In genomic region chr2:10530607-10531239, GRCh38 we compare ENCODE assay signal across 11 cellular contexts.
"Had no signal": no experiment of that assay in that cellular context is flagged by ENCODE, and none has a peak within 500 bp of the region (broad histone marks: within the 10 kb centered on the region; RNA-seq: fewer than 3 reads in every experiment).

No MANE protein-coding gene starts in this region.

- H3K36me3 ChIP-seq: left lung, ovary had no signal

- H3K9me3 ChIP-seq: left lung, ovary had no signal

- H3K27ac ChIP-seq: coronary artery, left lung, ovary had no signal

- DNase-seq: activated CD4-positive, alpha-beta T cell treated with anti-CD3 and anti-CD28 coated beads for 4 hours; activated gamma-delta T cell treated with Interleukin-2 at 50 U/mL for 16 hours; effector CD4-positive, alpha-beta T cell; foreskin melanocyte; mesenchymal stem cell; ovary; stimulated activated CD4-positive, alpha-beta T cell treated with anti-CD3 and anti-CD28 coated beads, Interleukin-4, amount 100 ng/mL, for 24 hours had no signal

- H3K27me3 ChIP-seq: left lung, ovary had no signal

- H3K4me3 ChIP-seq: coronary artery, left lung, ovary had no signal

- ATAC-seq: left lung had no signal

- H3K4me1 ChIP-seq: left lung had no signal

- FAIRE-seq: astrocyte, urothelium cell line had no signal
